Comparison of ENCODE assay signal across 9 cellular contexts in the genomic region with DNA sequence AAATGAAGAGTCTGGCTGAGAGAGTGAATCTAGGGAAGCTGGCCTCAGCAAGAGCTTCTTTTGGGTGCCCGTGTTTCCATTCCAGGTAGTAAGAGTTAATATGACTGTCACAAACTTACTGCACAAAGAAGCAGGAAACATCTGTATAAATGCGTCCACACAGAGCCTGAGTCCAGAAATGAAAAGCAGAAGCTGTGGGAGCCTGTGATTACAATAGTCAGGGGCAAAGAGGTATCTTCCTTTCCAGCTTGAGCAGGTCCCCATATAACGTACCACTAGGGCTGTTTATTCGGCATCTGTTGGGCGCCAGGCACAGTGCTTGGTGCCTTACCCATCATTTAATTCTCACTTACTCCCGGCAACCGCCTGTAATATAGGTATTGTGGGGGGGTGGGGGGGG. TPM values are rescaled to one million over a fixed set of nuclear protein-coding genes. Genes with fewer than 3 reads are reported as not detected.
DNase-seq lines count a peak whose midpoint lies in the region; ATAC-seq and TF ChIP-seq lines count a peak whose summit lies in the region.
"Had no signal": no experiment of that assay in that cellular context is flagged by ENCODE, and none has a peak within 500 bp of the region (broad histone marks: within the 10 kb centered on the region; RNA-seq: fewer than 3 reads in every experiment).

No MANE protein-coding gene starts in this region.

- no peak overlapping the region for H3K4ac ChIP-seq in mesendoderm (ENCODE audit: low read depth, low read length)

- no peak overlapping the region for H2BK15ac ChIP-seq in mesendoderm (replicated peaks; ENCODE audit: low read depth)

- no peak overlapping the region for H3K56ac ChIP-seq in mesendoderm (ENCODE audit: low read length)

- no peak for TF ChIP-seq CTCF in left ventricle myocardium inferior (IDR thresholded peaks at IDR 0.05; ENCODE audit: borderline replicate concordance)

- no peak overlapping the region for H4K8ac ChIP-seq in mesendoderm (ENCODE audit: low read depth, low read length)

- intact Hi-C loops in left ventricle myocardium inferior (cut with micrococcal nuclease): no loop called here

- H3K27ac ChIP-seq in left ventricle myocardium inferior (replicated peaks): peak overlapping the region; percentile 63
- H3K27ac ChIP-seq in mesendoderm (ENCODE audit: low read depth, low read length): no peak overlapping the region

- no peaks in the 10 kb centered on the region for H3K9me3 ChIP-seq in left ventricle myocardium inferior (replicated peaks)

- WGBS in mesendoderm (ENCODE audit: extremely low coverage, insufficient coverage, low lambda C conversion rate): no CpG with 5 or more reads among the region's 7 CpGs

- H3K9me3 Mint-ChIP-seq in stimulated activated memory B cell treated with anti-CD40 and anti-IgM and Interleukin-4, amounts not matched to agents 10 μg/mL and 1 μg/mL and 100 μg/mL, for 72 hours: no peaks in the 10 kb centered on the region

- H3K36me3 ChIP-seq in left ventricle myocardium inferior (no peaks in the 10 kb centered on the region), mesendoderm (ENCODE audit: control insufficient read depth, insufficient read depth, low read length) (no peaks in the 10 kb centered on the region)

- peaks cover 19% of the 10 kb centered on the region for H3K4me1 ChIP-seq in left ventricle myocardium inferior
- no peaks in the 10 kb centered on the region for H3K4me1 ChIP-seq in mesendoderm (ENCODE audit: control insufficient read depth, low read depth, low read length)

- no peak overlapping the region for H2BK120ac ChIP-seq in mesendoderm (ENCODE audit: low read depth, low read length)

- H3K18ac ChIP-seq in mesendoderm (ENCODE audit: low read length): no peak overlapping the region

- no peaks in the 10 kb centered on the region for H3K79me2 ChIP-seq in mesendoderm (ENCODE audit: control insufficient read depth, insufficient read depth, low read length)

- no peak overlapping the region for H3K4me3 ChIP-seq in left ventricle myocardium inferior
- H3K4me3 ChIP-seq in mesendoderm (ENCODE audit: low read length): no peak overlapping the region

- peaks cover 29% of the 10 kb centered on the region for H3K4me1 Mint-ChIP-seq in stimulated activated memory B cell treated with anti-CD40 and anti-IgM and Interleukin-4, amounts not matched to agents 10 μg/mL and 1 μg/mL and 100 μg/mL, for 72 hours

- no peaks in the 10 kb centered on the region for H3K27me3 ChIP-seq in left ventricle myocardium inferior (ENCODE audit: low read depth)
- H3K27me3 ChIP-seq in mesendoderm (ENCODE audit: insufficient read depth, low read length, poor library complexity): no peaks in the 10 kb centered on the region

- peaks cover 45% of the 10 kb centered on the region for H3K27me3 Mint-ChIP-seq in stimulated activated memory B cell treated with anti-CD40 and anti-IgM and Interleukin-4, amounts not matched to agents 10 μg/mL and 1 μg/mL and 100 μg/mL, for 72 hours

- no peak overlapping the region for H3K4me2 ChIP-seq in mesendoderm (ENCODE audit: low read length)

- no peak overlapping the region for H2AK5ac ChIP-seq in mesendoderm (ENCODE audit: low read length)

- peak; percentile 75 for DNase-seq in KG1 (lab: John Stamatoyannopoulos, UW)
- DNase-seq in OCI-M1 (lab: John Stamatoyannopoulos, UW): peak; percentile 68
- no peak for DNase-seq in left ventricle myocardium inferior
- no peak for DNase-seq in mesendoderm
- no peak for DNase-seq in DMS 273 treated with DMSO at 0.1 percent for 48 hours (lab: John Stamatoyannopoulos, UW)
- DNase-seq: NCI-H524 treated with DMSO at 0.1 percent for 48 hours, SHP77 had no signal

- no peak overlapping the region for H4K5ac ChIP-seq in mesendoderm (ENCODE audit: low read length)

- no peak overlapping the region for H3K23ac ChIP-seq in mesendoderm (ENCODE audit: low read length)

- H2BK5ac ChIP-seq in mesendoderm (ENCODE audit: low read length): no peak overlapping the region

- no peaks in the 10 kb centered on the region for H3K36me3 Mint-ChIP-seq in stimulated activated memory B cell treated with anti-CD40 and anti-IgM and Interleukin-4, amounts not matched to agents 10 μg/mL and 1 μg/mL and 100 μg/mL, for 72 hours

- ATAC-seq in stimulated activated memory B cell treated with anti-CD40 and anti-IgM and Interleukin-4, amounts not matched to agents 10 μg/mL and 1 μg/mL and 100 μg/mL, for 72 hours: peak; percentile 76
- ATAC-seq in HG02623 (IDR thresholded peaks at IDR 0.05; ENCODE audit: unreplicated experiment): no peak

- no peak overlapping the region for H3K9ac ChIP-seq in mesendoderm (ENCODE audit: low read length)

- no peaks in the 10 kb centered on the region for H3K79me1 ChIP-seq in mesendoderm (ENCODE audit: low read length)

- H3K4me3 Mint-ChIP-seq in stimulated activated memory B cell treated with anti-CD40 and anti-IgM and Interleukin-4, amounts not matched to agents 10 μg/mL and 1 μg/mL and 100 μg/mL, for 72 hours: no peak overlapping the region

- no peak overlapping the region for H3K27ac Mint-ChIP-seq in stimulated activated memory B cell treated with anti-CD40 and anti-IgM and Interleukin-4, amounts not matched to agents 10 μg/mL and 1 μg/mL and 100 μg/mL, for 72 hours

RNA-seq across cellular contexts. Expression of a gene that starts 40.5 kb away (rescaled TPM):
- 2.1 TPM for total RNA-seq in left ventricle myocardium inferior
- polyA plus RNA-seq in mesendoderm (2013, experiment 1 of 2): 5.9 TPM
- polyA plus RNA-seq in mesendoderm (2013, experiment 2 of 2): 5.5 TPM

RNA-seq across cellular contexts. Expression of a gene that starts 50.0 kb away (rescaled TPM):
- total RNA-seq in left ventricle myocardium inferior: not detected
- 0.95 TPM for polyA plus RNA-seq in mesendoderm (2013, experiment 1 of 2)
- polyA plus RNA-seq in mesendoderm (2013, experiment 2 of 2): 1.3 TPM

Comparison
In these comparisons a context has a peak if more than half of its experiments do, and no peak if none do; other contexts are left out.
1. DNase-seq: peak in KG1 (single experiment) and OCI-M1 (single experiment); none in left ventricle myocardium inferior (single experiment), mesendoderm (single experiment) and DMS 273 treated with DMSO at 0.1 percent for 48 hours (single experiment).